In the genomic region with DNA sequence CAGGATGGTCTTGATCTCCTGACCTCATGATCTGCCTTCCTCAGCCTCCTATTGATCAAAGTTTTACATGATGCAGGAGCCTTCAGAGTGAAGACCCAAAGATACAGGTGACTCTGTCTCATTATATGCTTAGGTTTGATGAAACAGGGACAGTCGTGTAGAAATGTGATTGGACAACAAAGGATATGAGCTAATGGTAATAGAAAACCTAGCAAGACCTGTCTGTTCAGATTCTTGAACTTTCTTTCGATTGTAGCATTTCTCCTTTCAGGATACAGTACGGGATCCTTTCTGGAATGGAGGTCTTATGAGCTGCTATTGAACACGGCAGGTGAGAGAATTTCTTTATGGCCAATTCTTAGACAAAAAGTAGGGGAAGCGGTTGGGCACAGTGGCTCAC, we compare ENCODE assay signal across 22 cellular contexts. TPM values are rescaled to one million over a fixed set of nuclear protein-coding genes. Genes with fewer than 3 reads are reported as not detected.
DNase-seq lines count a peak whose midpoint lies in the region; ATAC-seq and TF ChIP-seq lines count a peak whose summit lies in the region.
"Had no signal": no experiment of that assay in that cellular context is flagged by ENCODE, and none has a peak within 500 bp of the region (broad histone marks: within the 10 kb centered on the region; RNA-seq: fewer than 3 reads in every experiment).

A gene with protein sequence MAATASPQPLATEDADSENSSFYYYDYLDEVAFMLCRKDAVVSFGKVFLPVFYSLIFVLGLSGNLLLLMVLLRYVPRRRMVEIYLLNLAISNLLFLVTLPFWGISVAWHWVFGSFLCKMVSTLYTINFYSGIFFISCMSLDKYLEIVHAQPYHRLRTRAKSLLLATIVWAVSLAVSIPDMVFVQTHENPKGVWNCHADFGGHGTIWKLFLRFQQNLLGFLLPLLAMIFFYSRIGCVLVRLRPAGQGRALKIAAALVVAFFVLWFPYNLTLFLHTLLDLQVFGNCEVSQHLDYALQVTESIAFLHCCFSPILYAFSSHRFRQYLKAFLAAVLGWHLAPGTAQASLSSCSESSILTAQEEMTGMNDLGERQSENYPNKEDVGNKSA (plus strand): TSS at position 244 of the 400 bp plus-strand sequence. CDS start 55,058 bp downstream, outside the sequence.

- H3K27ac ChIP-seq in ascending aorta, result no peak within 1 kb of the TSS
- H3K27ac ChIP-seq: KMS-11, Peyer's patch, SJCRH30 had no signal

- H3K27me3 ChIP-seq in ascending aorta, result no peaks in the 10 kb centered on the region
- H3K27me3 ChIP-seq: Peyer's patch, SJCRH30 had no signal

- H3K36me3 ChIP-seq in ascending aorta, result no peaks in the 10 kb centered on the region
- H3K36me3 ChIP-seq: Peyer's patch, SJCRH30 had no signal

- H3K4me3 ChIP-seq in ascending aorta, result no peak within 1 kb of the TSS
- H3K4me3 ChIP-seq: GM12878, Peyer's patch, SJCRH30 had no signal

- no peak for DNase-seq in ascending aorta (ENCODE audit: low spot score in 2 of 2)
- no peak for DNase-seq in left lobe of liver (ENCODE audit: low spot score)
- no peak for DNase-seq in posterior vena cava (ENCODE audit: low spot score)
- DNase-seq in ureter (ENCODE audit: low spot score), result no peak
- no peak for DNase-seq in iPS-NIHi11 (ENCODE audit: low spot score)
- no peak for DNase-seq in kidney glomerular epithelial cell (lab: John Stamatoyannopoulos, UW)
- no peak for DNase-seq in Right ventricle myocardium superior
- DNase-seq: CD4-positive, CD25-positive, alpha-beta regulatory T cell; COR-L47; DMS 273 treated with DMSO at 0.1 percent for 48 hours; DND-41; NCI-H1092 treated with DMSO at 0.1 percent for 48 hours; NCI-H1436 treated with DMSO at 0.1 percent for 48 hours; NCI-H1930; NCI-H774; NK-92 treated with Interleukin-12 subunit alpha and Interleukin-12 subunit beta, amount 100 ng/mL, for 24 hours; Peyer's patch; SJCRH30 had no signal

- H3K4me1 ChIP-seq in ascending aorta, result peaks cover 0 to 4% of the 10 kb centered on the region in 2 donors
- H3K4me1 ChIP-seq: SJCRH30 had no signal

- no peak for TF ChIP-seq CTCF in ascending aorta (IDR thresholded peaks at IDR 0.05)

- no peak for ATAC-seq in left lobe of liver
- ATAC-seq in Right ventricle myocardium superior (ENCODE audit: poor library complexity), result no peak
- ATAC-seq: GM12878 had no signal

- intact Hi-C loops in ascending aorta (cut with DNase I), result no loop called here
- intact Hi-C loops in posterior vena cava (cut with DNase I), result no loop called here
- intact Hi-C loops in Right ventricle myocardium superior (cut with DNase I), result no loop called here

- H3K9me3 ChIP-seq in ascending aorta, result no peaks in the 10 kb centered on the region
- H3K9me3 ChIP-seq: Peyer's patch, SJCRH30 had no signal

RNA-seq across cellular contexts. Expression of the gene that starts here (rescaled TPM):
- total RNA-seq in ascending aorta (24.5 TPM), left lobe of liver (17.6 TPM), posterior vena cava (10 to 100 TPM; 17.0 to 20.6 TPM), ureter (17.2 TPM), Right ventricle myocardium superior (0.43 TPM)
- total RNA-seq: CD4-positive, CD25-positive, alpha-beta regulatory T cell; HT1080; NCI-H460; SJCRH30 had no signal

Comparison
In these comparisons a context has a peak if more than half of its experiments do, and no peak if none do; other contexts are left out.
1. RNA of the gene that starts here (total RNA-seq): 24.5 TPM in ascending aorta (single experiment), 17.0 to 20.6 TPM in posterior vena cava, 17.6 TPM in left lobe of liver (single experiment) and 17.2 TPM in ureter (single experiment); 0.43 TPM in Right ventricle myocardium superior (single experiment); every median in the first group is over 10 times any median in the second.